Comparison of ENCODE assay signal across 21 cellular contexts in the genomic region with DNA sequence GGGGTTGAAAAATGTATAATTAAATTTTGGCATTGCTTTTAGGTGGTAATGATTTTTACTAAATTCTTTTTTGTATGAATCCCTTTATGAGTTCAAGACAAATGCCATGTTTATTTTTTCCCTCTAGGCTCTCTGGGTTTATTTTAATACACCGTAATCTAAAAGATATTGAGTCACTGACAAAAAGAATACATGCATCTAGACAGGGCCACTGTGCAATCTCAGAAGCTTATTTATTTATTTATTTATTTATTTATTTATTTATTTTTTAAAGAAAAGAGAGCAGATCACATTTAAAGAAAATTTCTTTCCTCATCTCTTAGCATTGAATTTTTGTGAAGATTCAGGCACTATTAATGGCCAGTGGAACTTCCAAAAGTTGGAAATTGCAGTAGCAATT.
DNase-seq lines count a peak whose midpoint lies in the region; ATAC-seq, FAIRE-seq and TF ChIP-seq lines count a peak whose summit lies in the region.
"Had no signal": no experiment of that assay in that cellular context is flagged by ENCODE, and none has a peak within 500 bp of the region (broad histone marks: within the 10 kb centered on the region; RNA-seq: fewer than 3 reads in every experiment).

No MANE protein-coding gene starts in this region.

- H3K4me2 ChIP-seq in A549, result no peak overlapping the region

- CTCF ChIA-PET in A549 (lab: Yijun Ruan, JAX) (no interaction called here), HEK293 (lab: Yijun Ruan, JAX) (no interaction called here)

- H3K27me3 ChIP-seq in heart left ventricle (no peaks in the 10 kb centered on the region), iPS-18a (ENCODE audit: control insufficient read depth, insufficient read depth, low read length) (no peaks in the 10 kb centered on the region)

- POLR2A ChIA-PET in A549 (lab: Yijun Ruan, JAX) (no interaction called here), HEK293 (lab: Yijun Ruan, JAX) (no interaction called here)

- ATAC-seq in heart left ventricle, result peak in 2 of 4 donors; percentile 61
- no peak for ATAC-seq in left cardiac atrium
- ATAC-seq in A549, result no peak
- no peak for ATAC-seq in HG03432 (IDR thresholded peaks at IDR 0.05; ENCODE audit: unreplicated experiment)
- ATAC-seq: CD8-positive, alpha-beta T cell; GM12878 had no signal

- H3K4me3 ChIP-seq in heart left ventricle (no peak overlapping the region), A549 (no peak overlapping the region), HEK293 (ENCODE audit: low read depth, low read length) (no peak overlapping the region), iPS-18a (ENCODE audit: low read length) (peak overlapping the region; percentile 48)
- H3K4me3 ChIP-seq: GM12878, GM23248 had no signal

- WGBS in heart left ventricle, 4 donors, result 35 to 42% (median 39%) methylated on average over 1 of the region's 1 CpG
- whole genome bisulfite sequencing in A549 (ENCODE audit: missing lambda C conversion rate), result 90% methylated on average over 1 of the region's 1 CpG

- no peak for TF ChIP-seq RAD21 in A549 (conservative IDR thresholded peaks at IDR 0.05 in 1 of 2, IDR thresholded peaks at IDR 0.05 in 1 of 2)

- TF ChIP-seq CTCF in heart left ventricle (IDR thresholded peaks at IDR 0.05) (no peak), A549 (IDR thresholded peaks at IDR 0.05) (no peak), HEK293 (tag by site-specific recombination; IDR thresholded peaks at IDR 0.05) (no peak), D721Med (IDR thresholded peaks at IDR 0.05; ENCODE audit: insufficient read depth, missing control alignments) (no peak)

- intact Hi-C loops in heart left ventricle (cut with DNase I), result loop anchor here in 2 of 10 donors (10.0 kb wide), 2 partner anchors 145 to 345 kb away; no protein-coding TSS in a partner anchor
- intact Hi-C loops in left cardiac atrium (cut with DNase I), result no loop called here

- peak overlapping the region in 8 of 12 donors; percentile 8 to 73 (median 52) for H3K27ac ChIP-seq in heart left ventricle
- no peak overlapping the region for H3K27ac ChIP-seq in A549
- H3K27ac ChIP-seq in HEK293 (ENCODE audit: extremely low read depth, low read depth, low read length), result no peak overlapping the region
- H3K27ac ChIP-seq in iPS-18a (ENCODE audit: low read length), result no peak overlapping the region
- H3K27ac ChIP-seq: GM23248 had no signal

- H3K36me3 ChIP-seq in heart left ventricle, result no peaks in the 10 kb centered on the region
- H3K36me3 ChIP-seq in HEK293 (ENCODE audit: control insufficient read depth in 2 of 2, insufficient read depth in 1 of 2, low read length in 2 of 2), result no peaks in the 10 kb centered on the region
- H3K36me3 ChIP-seq in iPS-18a (ENCODE audit: control insufficient read depth, low read depth, low read length), result no peaks in the 10 kb centered on the region

- TF ChIP-seq POLR2A in heart left ventricle (IDR thresholded peaks at IDR 0.05) (no peak), A549 (IDR thresholded peaks at IDR 0.05; ENCODE audit: low read length) (no peak)

- DNase-seq in heart left ventricle, result no peak
- DNase-seq in left cardiac atrium, result no peak
- DNase-seq in A549 (ENCODE audit: low read depth in 1 of 2, low spot score in 1 of 2), result no peak
- no peak for DNase-seq in D721Med (ENCODE audit: insufficient read length, low spot score)
- DNase-seq: 8988T; C1 segment of cervical spinal cord; Caco-2; CD4-positive, CD25-positive, alpha-beta regulatory T cell; CD8-positive, alpha-beta T cell; DMS 273 treated with DMSO at 0.1 percent for 48 hours; DMS79; EL; GDM1; GM23248; H7; HCEC 1CT had no signal

- H3K9me3 ChIP-seq in heart left ventricle (peaks cover 0 to 9% (median 1%) of the 10 kb centered on the region in 12 donors), A549 (no peaks in the 10 kb centered on the region), HEK293 (ENCODE audit: control insufficient read depth, insufficient read depth, low read depth, low read length) (no peaks in the 10 kb centered on the region), iPS-18a (ENCODE audit: control insufficient read depth, low read depth, low read length) (no peaks in the 10 kb centered on the region)
- H3K9me3 ChIP-seq: Caco-2 had no signal

- TF ChIP-seq EP300 in A549 (IDR thresholded peaks at IDR 0.05), result no peak

- no peak for FAIRE-seq in A549 (lab: Jason Lieb, UNC)
- no peak for FAIRE-seq in D721Med (lab: Jason Lieb, UNC)
- FAIRE-seq: GM12878, GM19239 had no signal

- H3K9ac ChIP-seq in iPS-18a (ENCODE audit: low read length), result no peak overlapping the region
- H3K9ac ChIP-seq: GM23248 had no signal

- H3K4me1 ChIP-seq in heart left ventricle, result peaks cover 0 to 23% (median 10%) of the 10 kb centered on the region in 12 donors
- H3K4me1 ChIP-seq in A549, result no peaks in the 10 kb centered on the region
- no peaks in the 10 kb centered on the region for H3K4me1 ChIP-seq in HEK293 (ENCODE audit: control insufficient read depth, insufficient read depth, low read length)
- H3K4me1 ChIP-seq in iPS-18a (ENCODE audit: control insufficient read depth, low read depth, low read length), result peaks cover 19% of the 10 kb centered on the region

TF ChIP-seq in A549, 52 proteins besides CTCF, POLR2A, EP300 and RAD21:
- TF ChIP-seq NPAS2 (CRISPR knock-in tag; IDR thresholded peaks at IDR 0.05; ENCODE audit: borderline replicate concordance) (no peak), ZC3H11A (IDR thresholded peaks at IDR 0.05) (peak; percentile 44), EHF (CRISPR knock-in tag; IDR thresholded peaks at IDR 0.05) (no peak)

TF ChIP-seq in HEK293, 187 proteins besides CTCF, POLR2A, EP300 and RAD21 (continues in another document):
- TF ChIP-seq ZNF23 (tag by site-specific recombination; IDR thresholded peaks at IDR 0.05; ENCODE audit: borderline replicate concordance) (no peak), ZNF555 (tag by site-specific recombination; conservative IDR thresholded peaks at IDR 0.05) (peak; percentile 46)
- TF ChIP-seq, protein P1, sequence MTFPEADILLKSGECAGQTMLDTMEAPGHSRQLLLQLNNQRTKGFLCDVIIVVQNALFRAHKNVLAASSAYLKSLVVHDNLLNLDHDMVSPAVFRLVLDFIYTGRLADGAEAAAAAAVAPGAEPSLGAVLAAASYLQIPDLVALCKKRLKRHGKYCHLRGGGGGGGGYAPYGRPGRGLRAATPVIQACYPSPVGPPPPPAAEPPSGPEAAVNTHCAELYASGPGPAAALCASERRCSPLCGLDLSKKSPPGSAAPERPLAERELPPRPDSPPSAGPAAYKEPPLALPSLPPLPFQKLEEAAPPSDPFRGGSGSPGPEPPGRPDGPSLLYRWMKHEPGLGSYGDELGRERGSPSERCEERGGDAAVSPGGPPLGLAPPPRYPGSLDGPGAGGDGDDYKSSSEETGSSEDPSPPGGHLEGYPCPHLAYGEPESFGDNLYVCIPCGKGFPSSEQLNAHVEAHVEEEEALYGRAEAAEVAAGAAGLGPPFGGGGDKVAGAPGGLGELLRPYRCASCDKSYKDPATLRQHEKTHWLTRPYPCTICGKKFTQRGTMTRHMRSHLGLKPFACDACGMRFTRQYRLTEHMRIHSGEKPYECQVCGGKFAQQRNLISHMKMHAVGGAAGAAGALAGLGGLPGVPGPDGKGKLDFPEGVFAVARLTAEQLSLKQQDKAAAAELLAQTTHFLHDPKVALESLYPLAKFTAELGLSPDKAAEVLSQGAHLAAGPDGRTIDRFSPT (tag by site-specific recombination; IDR thresholded peaks at IDR 0.05), result no peak
- TF ChIP-seq, protein P2, sequence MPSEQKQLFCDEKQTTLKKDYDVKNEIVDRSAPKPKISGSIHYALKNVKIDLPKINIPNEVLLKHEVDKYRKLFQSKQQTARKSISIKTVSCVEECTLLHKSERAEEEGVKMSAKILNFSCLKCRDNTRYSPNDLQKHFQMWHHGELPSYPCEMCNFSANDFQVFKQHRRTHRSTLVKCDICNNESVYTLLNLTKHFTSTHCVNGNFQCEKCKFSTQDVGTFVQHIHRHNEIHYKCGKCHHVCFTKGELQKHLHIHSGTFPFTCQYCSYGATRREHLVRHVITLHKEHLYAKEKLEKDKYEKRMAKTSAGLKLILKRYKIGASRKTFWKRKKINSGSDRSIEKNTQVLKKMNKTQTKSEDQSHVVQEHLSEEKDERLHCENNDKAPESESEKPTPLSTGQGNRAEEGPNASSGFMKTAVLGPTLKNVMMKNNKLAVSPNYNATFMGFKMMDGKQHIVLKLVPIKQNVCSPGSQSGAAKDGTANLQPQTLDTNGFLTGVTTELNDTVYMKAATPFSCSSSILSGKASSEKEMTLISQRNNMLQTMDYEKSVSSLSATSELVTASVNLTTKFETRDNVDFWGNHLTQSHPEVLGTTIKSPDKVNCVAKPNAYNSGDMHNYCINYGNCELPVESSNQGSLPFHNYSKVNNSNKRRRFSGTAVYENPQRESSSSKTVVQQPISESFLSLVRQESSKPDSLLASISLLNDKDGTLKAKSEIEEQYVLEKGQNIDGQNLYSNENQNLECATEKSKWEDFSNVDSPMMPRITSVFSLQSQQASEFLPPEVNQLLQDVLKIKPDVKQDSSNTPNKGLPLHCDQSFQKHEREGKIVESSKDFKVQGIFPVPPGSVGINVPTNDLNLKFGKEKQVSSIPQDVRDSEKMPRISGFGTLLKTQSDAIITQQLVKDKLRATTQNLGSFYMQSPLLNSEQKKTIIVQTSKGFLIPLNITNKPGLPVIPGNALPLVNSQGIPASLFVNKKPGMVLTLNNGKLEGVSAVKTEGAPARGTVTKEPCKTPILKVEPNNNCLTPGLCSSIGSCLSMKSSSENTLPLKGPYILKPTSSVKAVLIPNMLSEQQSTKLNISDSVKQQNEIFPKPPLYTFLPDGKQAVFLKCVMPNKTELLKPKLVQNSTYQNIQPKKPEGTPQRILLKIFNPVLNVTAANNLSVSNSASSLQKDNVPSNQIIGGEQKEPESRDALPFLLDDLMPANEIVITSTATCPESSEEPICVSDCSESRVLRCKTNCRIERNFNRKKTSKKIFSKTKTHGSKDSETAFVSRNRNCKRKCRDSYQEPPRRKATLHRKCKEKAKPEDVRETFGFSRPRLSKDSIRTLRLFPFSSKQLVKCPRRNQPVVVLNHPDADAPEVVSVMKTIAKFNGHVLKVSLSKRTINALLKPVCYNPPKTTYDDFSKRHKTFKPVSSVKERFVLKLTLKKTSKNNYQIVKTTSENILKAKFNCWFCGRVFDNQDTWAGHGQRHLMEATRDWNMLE (tag by site-specific recombination; conservative IDR thresholded peaks at IDR 0.05; ENCODE audit: low read depth), result peak; percentile 56

Comparison
In these comparisons a context has a peak if more than half of its experiments do, and no peak if none do; other contexts are left out.
1. H3K27ac ChIP-seq: peak in heart left ventricle (8 of 12); none in A549 (0 of 2), HEK293 (single experiment) and iPS-18a (single experiment).